Comparison of ENCODE assay signal across 27 cellular contexts in the genomic region with DNA sequence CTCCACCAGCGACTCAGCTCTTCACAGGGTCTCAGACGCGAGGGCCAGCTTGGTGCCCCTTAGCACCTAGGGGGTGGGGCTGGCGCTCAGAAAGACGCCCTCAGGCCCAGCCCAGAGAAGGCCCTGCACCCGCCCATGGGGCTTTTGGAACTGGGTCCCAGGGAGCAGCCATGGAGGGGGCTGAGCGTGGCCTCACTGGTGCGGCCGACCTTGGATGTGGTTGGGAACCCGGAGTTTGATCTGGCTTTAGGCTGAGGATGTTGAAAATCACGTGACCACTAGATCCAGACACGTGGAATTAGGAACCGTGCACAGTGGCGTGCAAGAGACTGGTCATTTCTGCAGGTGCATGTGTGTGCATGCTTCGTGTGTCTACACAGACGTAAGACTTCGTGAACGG.
DNase-seq lines count a peak whose midpoint lies in the region; ATAC-seq, FAIRE-seq and TF ChIP-seq lines count a peak whose summit lies in the region.
"Had no signal": no experiment of that assay in that cellular context is flagged by ENCODE, and none has a peak within 500 bp of the region (broad histone marks: within the 10 kb centered on the region; RNA-seq: fewer than 3 reads in every experiment).

No MANE protein-coding gene starts in this region.

- TF ChIP-seq POLR2A in HepG2 (IDR thresholded peaks at IDR 0.05; ENCODE audit: insufficient read depth in 1 of 2, low read depth in 2 of 2, low read length in 2 of 2) = no peak
- TF ChIP-seq POLR2A in testis (IDR thresholded peaks at IDR 0.05) = no peak

- no peak for TF ChIP-seq RAD21 in HepG2 (CRISPR knock-in tag; IDR thresholded peaks at IDR 0.05)

- TF ChIP-seq CTCF in HepG2 (CRISPR knock-in tag; IDR thresholded peaks at IDR 0.05) (no peak), testis (IDR thresholded peaks at IDR 0.05) (no peak)

- BruUV-seq in HepG2 (replicated peaks; lab: Mats Ljungman, UMichigan) = no TSS peak

- peaks cover 17 to 97% of the 10 kb centered on the region in 2 experiments for H3K27me3 ChIP-seq in HepG2 (ENCODE audit: control insufficient read depth in 1 of 2, insufficient read depth in 2 of 2, low read length in 2 of 2)
- no peaks in the 10 kb centered on the region for H3K27me3 ChIP-seq in testis
- H3K27me3 ChIP-seq: hepatocyte, MG63, neutrophil had no signal

- H3K9me3 ChIP-seq in HepG2 (ENCODE audit: low read length) = no peaks in the 10 kb centered on the region
- no peaks in the 10 kb centered on the region for H3K9me3 ChIP-seq in testis
- H3K9me3 ChIP-seq: BLaER1 treated with 17β-estradiol and CSF1 and Interleukin-3, amounts not matched to agents 10 nM and 100 nM; Caco-2; lower lobe of right lung; MG63; neutrophil; psoas muscle; SJCRH30 had no signal

- no peak overlapping the region for H3K4me2 ChIP-seq in HepG2 (ENCODE audit: low read depth, low read length)
- H3K4me2 ChIP-seq: hepatocyte had no signal

- H3K4me1 Mint-ChIP-seq in activated naive CD8-positive, alpha-beta T cell treated with anti-CD3 and anti-CD28 coated beads, Interleukin-2, amount 10 ng/mL, durations not matched to agents 7 days and 5 days = no peaks in the 10 kb centered on the region
- no peaks in the 10 kb centered on the region for H3K4me1 Mint-ChIP-seq in activated naive CD8-positive, alpha-beta T cell treated with anti-CD3 and anti-CD28 coated beads, Interleukin-2, amount 50 U/mL, for 24 hours
- no peaks in the 10 kb centered on the region for H3K4me1 Mint-ChIP-seq in activated CD4-positive, alpha-beta memory T cell treated with anti-CD3 and anti-CD28 coated beads for 36 hours (ENCODE audit: low read depth)

- no peak overlapping the region for H3K4me3 Mint-ChIP-seq in activated naive CD8-positive, alpha-beta T cell treated with anti-CD3 and anti-CD28 coated beads, Interleukin-2, amount 10 ng/mL, durations not matched to agents 7 days and 5 days
- H3K4me3 Mint-ChIP-seq in activated naive CD8-positive, alpha-beta T cell treated with anti-CD3 and anti-CD28 coated beads, Interleukin-2, amount 50 U/mL, for 24 hours = no peak overlapping the region
- H3K4me3 Mint-ChIP-seq in activated CD4-positive, alpha-beta memory T cell treated with anti-CD3 and anti-CD28 coated beads for 36 hours = no peak overlapping the region
- H3K4me3 Mint-ChIP-seq: activated T-helper 1 cell treated with anti-CD3 and anti-CD28 coated beads, Interleukin-12 subunit alpha, Interleukin-12 subunit beta, Interleukin-2, Interleukin-4 antibody, amounts not matched to agents 30 ng/mL and 10 ng/mL and 1 ng/mL, durations not matched to agents 14 hours and 24 hours and 36 hours had no signal

- 48% methylated on average over 12 of the region's 18 CpGs for WGBS in HepG2 (ENCODE audit: low lambda C conversion rate)
- 85 to 92% methylated on average over 13 to 18 of the region's 18 CpGs for WGBS in testis, 2 donors

- no peak overlapping the region for H2AFZ ChIP-seq in HepG2 (ENCODE audit: low read length)
- H2AFZ ChIP-seq: hepatocyte had no signal

- FAIRE-seq in HepG2 (lab: Jason Lieb, UNC) = no peak
- FAIRE-seq: H1, urothelium cell line had no signal

- H3K36me3 Mint-ChIP-seq in activated naive CD8-positive, alpha-beta T cell treated with anti-CD3 and anti-CD28 coated beads, Interleukin-2, amount 10 ng/mL, durations not matched to agents 7 days and 5 days = no peaks in the 10 kb centered on the region
- no peaks in the 10 kb centered on the region for H3K36me3 Mint-ChIP-seq in activated naive CD8-positive, alpha-beta T cell treated with anti-CD3 and anti-CD28 coated beads, Interleukin-2, amount 50 U/mL, for 24 hours (ENCODE audit: low read depth)
- no peaks in the 10 kb centered on the region for H3K36me3 Mint-ChIP-seq in activated CD4-positive, alpha-beta memory T cell treated with anti-CD3 and anti-CD28 coated beads for 36 hours

- H3K27ac Mint-ChIP-seq in activated naive CD8-positive, alpha-beta T cell treated with anti-CD3 and anti-CD28 coated beads, Interleukin-2, amount 10 ng/mL, durations not matched to agents 7 days and 5 days = no peak overlapping the region
- H3K27ac Mint-ChIP-seq in activated naive CD8-positive, alpha-beta T cell treated with anti-CD3 and anti-CD28 coated beads, Interleukin-2, amount 50 U/mL, for 24 hours = no peak overlapping the region
- H3K27ac Mint-ChIP-seq in activated CD4-positive, alpha-beta memory T cell treated with anti-CD3 and anti-CD28 coated beads for 36 hours = no peak overlapping the region
- H3K27ac Mint-ChIP-seq: activated T-helper 1 cell treated with anti-CD3 and anti-CD28 coated beads, Interleukin-12 subunit alpha, Interleukin-12 subunit beta, Interleukin-2, Interleukin-4 antibody, amounts not matched to agents 30 ng/mL and 10 ng/mL and 1 ng/mL, durations not matched to agents 14 hours and 24 hours and 36 hours had no signal

- CTCF ChIA-PET in activated CD4-positive, alpha-beta memory T cell treated with anti-CD3 and anti-CD28 coated beads for 36 hours (lab: Charles Lee) = no interaction called here
- CTCF ChIA-PET in HepG2 (lab: Yijun Ruan, JAX; ENCODE audit: low intra/inter-chr PET ratio, low total read pairs) = no interaction called here

- in situ Hi-C loops in HepG2 (cut with HindIII; ENCODE audit: extremely low pct_ligation_motif_present, low pct_unique_long_range_greater_than_20kb) = no loop called here

- intact Hi-C loops in activated CD4-positive, alpha-beta memory T cell treated with anti-CD3 and anti-CD28 coated beads for 36 hours (cut with micrococcal nuclease) = no loop called here
- intact Hi-C loops in HepG2 (cut with micrococcal nuclease; ENCODE audit: unreplicated experiment) = no loop called here
- intact Hi-C loops in testis (cut with DNase I; ENCODE audit: low total_unique reads) = no loop called here

- H3K4me1 ChIP-seq in HepG2 (ENCODE audit: insufficient read depth, low read length) = no peaks in the 10 kb centered on the region
- no peaks in the 10 kb centered on the region for H3K4me1 ChIP-seq in testis
- H3K4me1 ChIP-seq: Caco-2, lower lobe of right lung, psoas muscle, SJCRH30 had no signal

- peaks cover 9% of the 10 kb centered on the region for H3K27me3 Mint-ChIP-seq in activated naive CD8-positive, alpha-beta T cell treated with anti-CD3 and anti-CD28 coated beads, Interleukin-2, amount 10 ng/mL, durations not matched to agents 7 days and 5 days
- H3K27me3 Mint-ChIP-seq in activated naive CD8-positive, alpha-beta T cell treated with anti-CD3 and anti-CD28 coated beads, Interleukin-2, amount 50 U/mL, for 24 hours = no peaks in the 10 kb centered on the region
- peaks cover 2% of the 10 kb centered on the region for H3K27me3 Mint-ChIP-seq in activated CD4-positive, alpha-beta memory T cell treated with anti-CD3 and anti-CD28 coated beads for 36 hours

- no peaks in the 10 kb centered on the region for H3K79me2 ChIP-seq in HepG2 (ENCODE audit: insufficient read depth, low read length)
- H3K79me2 ChIP-seq: hepatocyte had no signal

- no peak for TF ChIP-seq EP300 in HepG2 (IDR thresholded peaks at IDR 0.05; ENCODE audit: low read depth in 2 of 2, low read length in 2 of 2)
- TF ChIP-seq EP300 in HepG2 (CRISPR knock-in tag; IDR thresholded peaks at IDR 0.05; ENCODE audit: borderline replicate concordance) = no peak

- H3K4me3 ChIP-seq in HepG2 (replicated peaks in 1 of 3; ENCODE audit: insufficient read depth in 1 of 3, low read depth in 2 of 3, low read length in 3 of 3) (no peak overlapping the region), testis (no peak overlapping the region)
- H3K4me3 ChIP-seq: BLaER1 treated with 17β-estradiol and CSF1 and Interleukin-3, amounts not matched to agents 10 nM and 100 nM; hepatocyte; lower lobe of right lung; MG63; psoas muscle; SJCRH30; skin epidermis had no signal

- H4K20me1 ChIP-seq in HepG2 (ENCODE audit: insufficient read depth, low read length) = no peaks in the 10 kb centered on the region

- ATAC-seq in activated naive CD8-positive, alpha-beta T cell treated with anti-CD3 and anti-CD28 coated beads, Interleukin-2, amount 10 ng/mL, durations not matched to agents 7 days and 5 days (ENCODE audit: low read depth) = no peak
- no peak for ATAC-seq in activated naive CD8-positive, alpha-beta T cell treated with anti-CD3 and anti-CD28 coated beads, Interleukin-2, amount 50 U/mL, for 24 hours
- no peak for ATAC-seq in HepG2
- ATAC-seq: lower lobe of right lung, psoas muscle had no signal

- H3K36me3 ChIP-seq in HepG2 (replicated peaks in 1 of 2; ENCODE audit: control insufficient read depth in 1 of 2, insufficient read depth in 2 of 2, low read length in 2 of 2) (no peaks in the 10 kb centered on the region), testis (ENCODE audit: low read depth, missing control alignments) (no peaks in the 10 kb centered on the region)
- H3K36me3 ChIP-seq: BLaER1 treated with 17β-estradiol and CSF1 and Interleukin-3, amounts not matched to agents 10 nM and 100 nM; lower lobe of right lung; MG63; neutrophil; SJCRH30 had no signal

- no peak overlapping the region for H3K27ac ChIP-seq in HepG2 (ENCODE audit: extremely low read length, insufficient read depth, low read length)
- no peak overlapping the region for H3K27ac ChIP-seq in testis
- H3K27ac ChIP-seq: BLaER1 treated with 17β-estradiol and CSF1 and Interleukin-3, amounts not matched to agents 10 nM and 100 nM; hepatocyte; lower lobe of right lung; neutrophil; psoas muscle; SJCRH30; skin epidermis had no signal

- POLR2A ChIA-PET in activated naive CD8-positive, alpha-beta T cell treated with anti-CD3 and anti-CD28 coated beads, Interleukin-2, amount 10 ng/mL, durations not matched to agents 7 days and 5 days (lab: Charles Lee) = no interaction called here
- POLR2A ChIA-PET in activated CD4-positive, alpha-beta memory T cell treated with anti-CD3 and anti-CD28 coated beads for 36 hours (lab: Charles Lee) = no interaction called here
- POLR2A ChIA-PET in HepG2 (lab: Yijun Ruan, JAX) = no interaction called here

- no peak overlapping the region for H3K9ac ChIP-seq in HepG2 (ENCODE audit: insufficient read depth, low read depth, low read length)
- H3K9ac ChIP-seq: BLaER1 treated with 17β-estradiol and CSF1 and Interleukin-3, amounts not matched to agents 10 nM and 100 nM had no signal

- peak; percentile 10 for DNase-seq in activated naive CD8-positive, alpha-beta T cell treated with anti-CD3 and anti-CD28 coated beads, Interleukin-2, amount 10 ng/mL, durations not matched to agents 7 days and 5 days
- no peak for DNase-seq in activated naive CD8-positive, alpha-beta T cell treated with anti-CD3 and anti-CD28 coated beads, Interleukin-2, amount 50 U/mL, for 24 hours
- peak; percentile 4 for DNase-seq in activated CD4-positive, alpha-beta memory T cell treated with anti-CD3 and anti-CD28 coated beads for 36 hours
- no peak for DNase-seq in HepG2 (ENCODE audit: low spot score)
- peak; percentile 11 for DNase-seq in testis
- no peak for DNase-seq in T-helper 9 cell
- DNase-seq in hepatic stellate cell (ENCODE audit: low spot score) = no peak
- no peak for DNase-seq in OCI-M2 (lab: John Stamatoyannopoulos, UW; ENCODE audit: unreplicated experiment)
- DNase-seq: ACHN; activated CD4-positive, alpha-beta T cell treated with anti-CD3 and anti-CD28 coated beads, Interleukin-2, amount 50 U/mL, for 48 hours; erythroblast; foreskin fibroblast; KBM-7; lower lobe of right lung; MG63; NCI-H1417 treated with DMSO at 0.1 percent for 48 hours; NCI-H510A treated with DMSO at 0.1 percent for 48 hours; SJCRH30 had no signal

- H3K9me3 Mint-ChIP-seq in activated naive CD8-positive, alpha-beta T cell treated with anti-CD3 and anti-CD28 coated beads, Interleukin-2, amount 10 ng/mL, durations not matched to agents 7 days and 5 days = no peaks in the 10 kb centered on the region
- no peaks in the 10 kb centered on the region for H3K9me3 Mint-ChIP-seq in activated naive CD8-positive, alpha-beta T cell treated with anti-CD3 and anti-CD28 coated beads, Interleukin-2, amount 50 U/mL, for 24 hours
- H3K9me3 Mint-ChIP-seq in activated CD4-positive, alpha-beta memory T cell treated with anti-CD3 and anti-CD28 coated beads for 36 hours = no peaks in the 10 kb centered on the region
- H3K9me3 Mint-ChIP-seq: activated T-helper 1 cell treated with anti-CD3 and anti-CD28 coated beads, Interleukin-12 subunit alpha, Interleukin-12 subunit beta, Interleukin-2, Interleukin-4 antibody, amounts not matched to agents 30 ng/mL and 10 ng/mL and 1 ng/mL, durations not matched to agents 14 hours and 24 hours and 36 hours had no signal

Comparison
In these comparisons a context has a peak if more than half of its experiments do, and no peak if none do; other contexts are left out.
1. DNase-seq: peak in activated naive CD8-positive, alpha-beta T cell treated with anti-CD3 and anti-CD28 coated beads, Interleukin-2, amount 10 ng/mL, durations not matched to agents 7 days and 5 days (single experiment), activated CD4-positive, alpha-beta memory T cell treated with anti-CD3 and anti-CD28 coated beads for 36 hours (single experiment) and testis (single experiment); none in activated naive CD8-positive, alpha-beta T cell treated with anti-CD3 and anti-CD28 coated beads, Interleukin-2, amount 50 U/mL, for 24 hours (single experiment), HepG2 (single experiment), T-helper 9 cell (single experiment), hepatic stellate cell (single experiment) and OCI-M2 (single experiment).